8 cellular contexts compared by ENCODE assay signal in the genomic region with DNA sequence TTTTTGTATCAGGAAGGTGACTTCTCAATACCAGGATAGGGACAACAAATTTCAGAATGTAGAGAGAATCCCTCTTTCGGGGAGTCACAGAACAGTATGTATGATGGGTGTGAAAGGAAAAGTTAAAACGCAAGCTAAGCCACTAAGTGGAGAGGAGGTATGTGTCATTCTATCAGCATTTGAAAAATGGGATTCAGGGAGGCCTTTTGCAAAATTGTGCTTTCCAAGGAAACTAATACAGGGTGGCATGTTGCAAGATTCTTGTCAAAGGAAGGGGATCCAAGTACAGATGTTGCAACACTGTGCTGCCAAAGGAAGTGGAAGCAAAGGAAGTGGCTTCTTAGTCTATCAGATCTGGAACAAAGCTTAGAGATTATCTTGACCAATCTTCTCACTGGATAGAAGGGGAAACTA. TPM values are rescaled to one million over a fixed set of nuclear protein-coding genes. Genes with fewer than 3 reads are reported as not detected.
DNase-seq lines count a peak whose midpoint lies in the region; ATAC-seq and TF ChIP-seq lines count a peak whose summit lies in the region.

No MANE protein-coding gene starts in this region.

- peaks cover 0 to 13% of the 10 kb centered on the region in 2 experiments; a peak in 1 of 4 replicates for H3K79me1 ChIP-seq in IMR-90 (ENCODE audit: low read depth in 1 of 2, low read length in 2 of 2)

- CTCF ChIA-PET in activated CD8-positive, alpha-beta memory T cell treated with anti-CD3 and anti-CD28 coated beads, Interleukin-2, amount 10 ng/mL, durations not matched to agents 7 days and 5 days (lab: Charles Lee), result interaction anchor here (0.8 to 1.5 kb wide), 4 partner anchors 11 to 42 kb away, joined by 3 to 8 read pairs (median 5); no protein-coding TSS in a partner anchor
- CTCF ChIA-PET in IMR-90 (lab: Yijun Ruan, JAX), result interaction anchor here (1.6 kb wide), 1 partner anchor 42 kb away, joined by 6 read pairs; no protein-coding TSS in a partner anchor

- H3K4me3 Mint-ChIP-seq in activated CD8-positive, alpha-beta memory T cell treated with anti-CD3 and anti-CD28 coated beads, Interleukin-2, amount 10 ng/mL, durations not matched to agents 7 days and 5 days, result peak overlapping the region; percentile 53
- H3K4me3 Mint-ChIP-seq in activated naive CD8-positive, alpha-beta T cell treated with anti-CD3 and anti-CD28 coated beads, Interleukin-2, amount 10 ng/mL, durations not matched to agents 7 days and 5 days, result peak overlapping the region; percentile 72

- peaks cover 61% of the 10 kb centered on the region for H3K4me1 Mint-ChIP-seq in activated CD8-positive, alpha-beta memory T cell treated with anti-CD3 and anti-CD28 coated beads, Interleukin-2, amount 10 ng/mL, durations not matched to agents 7 days and 5 days
- H3K4me1 Mint-ChIP-seq in activated naive CD8-positive, alpha-beta T cell treated with anti-CD3 and anti-CD28 coated beads, Interleukin-2, amount 10 ng/mL, durations not matched to agents 7 days and 5 days, result peaks cover 57% of the 10 kb centered on the region

- no peak for TF ChIP-seq EP300 in ovary (IDR thresholded peaks at IDR 0.05)

- H3K56ac ChIP-seq in IMR-90 (ENCODE audit: extremely low read depth, insufficient read depth, low read length), result peak overlapping the region; percentile 80

- H4K5ac ChIP-seq in IMR-90 (ENCODE audit: low read depth, low read length), result peak overlapping the region; percentile 99

- H2AK9ac ChIP-seq in IMR-90 (replicated peaks; ENCODE audit: low read depth, low read length, poor library complexity), result peak overlapping the region; percentile 91

- H3K14ac ChIP-seq in IMR-90 (replicated peaks; ENCODE audit: low read depth, low read length), result peak overlapping the region; percentile 94

- peaks cover 15% of the 10 kb centered on the region for H3K36me3 Mint-ChIP-seq in activated CD8-positive, alpha-beta memory T cell treated with anti-CD3 and anti-CD28 coated beads, Interleukin-2, amount 10 ng/mL, durations not matched to agents 7 days and 5 days
- H3K36me3 Mint-ChIP-seq in activated naive CD8-positive, alpha-beta T cell treated with anti-CD3 and anti-CD28 coated beads, Interleukin-2, amount 10 ng/mL, durations not matched to agents 7 days and 5 days, result peaks cover 12% of the 10 kb centered on the region

- H3K9me3 ChIP-seq in IMR-90 (ENCODE audit: control insufficient read depth, insufficient read depth, low read length) (no peaks in the 10 kb centered on the region), ovary (no peaks in the 10 kb centered on the region)

- WGBS in IMR-90 (ENCODE audit: extremely low coverage in 2 of 2, insufficient read length in 1 of 2), 2 experiments, result no CpG with 5 or more reads among the region's 2 CpGs
- WGBS in ovary, 3 donors, result 34 to 41% (median 39%) methylated on average over 2 of the region's 2 CpGs

- peak overlapping the region; percentile 94 for H3K27ac ChIP-seq in IMR-90 (ENCODE audit: insufficient read depth, low read length)
- H3K27ac ChIP-seq in ovary, result peak overlapping the region in 1 of 2 donors; percentile 55

- peak overlapping the region; percentile 60 for H2AFZ ChIP-seq in IMR-90 (replicated peaks; ENCODE audit: low read length, poor library complexity)

- dilution Hi-C loops in IMR-90 (cut with HindIII; ENCODE audit: low sequenced_read_pairs, unreplicated experiment), result no loop called here

- TF ChIP-seq RAD21 in IMR-90 (IDR thresholded peaks at IDR 0.05; ENCODE audit: low read length), result no peak

- peak overlapping the region; percentile 97 for H3K23ac ChIP-seq in IMR-90 (ENCODE audit: low read depth, low read length)

- peak overlapping the region; percentile 90 for H4K91ac ChIP-seq in IMR-90 (ENCODE audit: insufficient read depth, low read depth, low read length)

- H3K9ac ChIP-seq in IMR-90 (ENCODE audit: low read depth, low read length), result peak overlapping the region; percentile 41

- peak overlapping the region; percentile 85; the same call in 2 of the 3 replicates for H2BK15ac ChIP-seq in IMR-90 (ENCODE audit: low read depth, low read length)

- in situ Hi-C loops in IMR-90 (cut with MboI; ENCODE audit: low sequenced_read_pairs), result no loop called here

- peak overlapping the region; percentile 97 for H2BK5ac ChIP-seq in IMR-90 (ENCODE audit: low read depth, low read length, poor library complexity, severe bottlenecking)

- H4K8ac ChIP-seq in IMR-90 (ENCODE audit: low read depth in 2 of 2, low read length in 2 of 2), result peak overlapping the region; percentile 62 to 92

- DNase-seq in activated CD8-positive, alpha-beta memory T cell treated with anti-CD3 and anti-CD28 coated beads, Interleukin-2, amount 10 ng/mL, durations not matched to agents 7 days and 5 days, result no peak
- no peak for DNase-seq in activated CD8-positive, alpha-beta memory T cell treated with anti-CD3 and anti-CD28 coated beads, Interleukin-2, amount 50 U/mL, for 48 hours
- DNase-seq in IMR-90 (peak; percentile 94), kidney glomerular epithelial cell (lab: John Stamatoyannopoulos, UW) (peak; percentile 80), superior temporal gyrus (ENCODE audit: extremely low spot score) (no peak), ovary (no peak)
- no peak for DNase-seq in activated naive CD8-positive, alpha-beta T cell treated with anti-CD3 and anti-CD28 coated beads, Interleukin-2, amount 10 ng/mL, durations not matched to agents 7 days and 5 days
- DNase-seq in stimulated activated CD4-positive, alpha-beta T cell treated with anti-CD3 and anti-CD28 coated beads, Interleukin-12 subunit alpha, Interleukin-12 subunit beta, amount 100 ng/mL, for 4 hours, result no peak

- peak overlapping the region; percentile 85 for H3K27ac Mint-ChIP-seq in activated CD8-positive, alpha-beta memory T cell treated with anti-CD3 and anti-CD28 coated beads, Interleukin-2, amount 10 ng/mL, durations not matched to agents 7 days and 5 days
- H3K27ac Mint-ChIP-seq in activated naive CD8-positive, alpha-beta T cell treated with anti-CD3 and anti-CD28 coated beads, Interleukin-2, amount 10 ng/mL, durations not matched to agents 7 days and 5 days, result peak overlapping the region; percentile 82

- H3K4me3 ChIP-seq in IMR-90 (ENCODE audit: insufficient read depth, low read depth, low read length) (peak overlapping the region; percentile 11; the same call in 1 of the 2 replicates), ovary (no peak overlapping the region)

- H2BK20ac ChIP-seq in IMR-90 (ENCODE audit: low read depth, low read length), result peak overlapping the region; percentile 93

- peak overlapping the region; percentile 92 for H3K18ac ChIP-seq in IMR-90 (ENCODE audit: low read depth, low read length)

- peak overlapping the region; percentile 87 for H3K4me2 ChIP-seq in IMR-90 (ENCODE audit: low read depth, low read length)

- peaks cover 30% of the 10 kb centered on the region for H3K27me3 Mint-ChIP-seq in activated CD8-positive, alpha-beta memory T cell treated with anti-CD3 and anti-CD28 coated beads, Interleukin-2, amount 10 ng/mL, durations not matched to agents 7 days and 5 days
- no peaks in the 10 kb centered on the region for H3K27me3 Mint-ChIP-seq in activated naive CD8-positive, alpha-beta T cell treated with anti-CD3 and anti-CD28 coated beads, Interleukin-2, amount 10 ng/mL, durations not matched to agents 7 days and 5 days

- peak; percentile 7 for ATAC-seq in activated CD8-positive, alpha-beta memory T cell treated with anti-CD3 and anti-CD28 coated beads, Interleukin-2, amount 10 ng/mL, durations not matched to agents 7 days and 5 days
- peak; percentile 61 for ATAC-seq in IMR-90 (ENCODE audit: low read depth)
- peak; percentile 38 for ATAC-seq in activated naive CD8-positive, alpha-beta T cell treated with anti-CD3 and anti-CD28 coated beads, Interleukin-2, amount 10 ng/mL, durations not matched to agents 7 days and 5 days (ENCODE audit: low read depth)

- H2AK5ac ChIP-seq in IMR-90 (ENCODE audit: low read depth, low read length), result peak overlapping the region; percentile 83

- no peak for TF ChIP-seq POLR2A in IMR-90 (IDR thresholded peaks at IDR 0.05; ENCODE audit: low read depth, low read length)
- no peak for TF ChIP-seq POLR2A in ovary (IDR thresholded peaks at IDR 0.05)

- H3K36me3 ChIP-seq in IMR-90 (ENCODE audit: control insufficient read depth, insufficient read depth, low read length) (no peaks in the 10 kb centered on the region), ovary (no peaks in the 10 kb centered on the region)

- no TSS peak for BruUV-seq in IMR-90 (replicated peaks; lab: Mats Ljungman, UMichigan)

- peaks cover 3% of the 10 kb centered on the region; the same call in 1 of the 2 replicates for H4K20me1 ChIP-seq in IMR-90 (ENCODE audit: insufficient read depth, low read length)

- H2BK120ac ChIP-seq in IMR-90 (ENCODE audit: low read depth, low read length), result peak overlapping the region; percentile 94

- H3K9me1 ChIP-seq in IMR-90 (ENCODE audit: insufficient read depth, low read length), result peaks cover 28% of the 10 kb centered on the region

- H3K4me1 ChIP-seq in IMR-90 (ENCODE audit: control insufficient read depth, insufficient read depth, low read length) (peaks cover 22% of the 10 kb centered on the region), ovary (ENCODE audit: insufficient read depth) (peaks cover 20% of the 10 kb centered on the region)

- TF ChIP-seq CTCF in IMR-90 (conservative IDR thresholded peaks at IDR 0.05; ENCODE audit: low read depth, low read length) (no peak), ovary (IDR thresholded peaks at IDR 0.05) (no peak)

- H3K27me3 ChIP-seq in IMR-90 (ENCODE audit: control insufficient read depth, insufficient read depth, low read length) (no peaks in the 10 kb centered on the region), ovary (no peaks in the 10 kb centered on the region)

- POLR2A ChIA-PET in IMR-90 (lab: Charles Lee; ENCODE audit: unreplicated experiment), result no interaction called here
- POLR2A ChIA-PET in activated naive CD8-positive, alpha-beta T cell treated with anti-CD3 and anti-CD28 coated beads, Interleukin-2, amount 10 ng/mL, durations not matched to agents 7 days and 5 days (lab: Charles Lee), result interaction anchor here (1.0 to 1.5 kb wide), 3 partner anchors 9 to 29 kb away, joined by 3 to 9 read pairs (median 3); partner anchors contain the start of gene TNIP1

- H3K4ac ChIP-seq in IMR-90 (ENCODE audit: low read depth, low read length), result peak overlapping the region; percentile 96

- no peaks in the 10 kb centered on the region for H3K9me3 Mint-ChIP-seq in activated CD8-positive, alpha-beta memory T cell treated with anti-CD3 and anti-CD28 coated beads, Interleukin-2, amount 10 ng/mL, durations not matched to agents 7 days and 5 days (ENCODE audit: low read depth)
- H3K9me3 Mint-ChIP-seq in activated naive CD8-positive, alpha-beta T cell treated with anti-CD3 and anti-CD28 coated beads, Interleukin-2, amount 10 ng/mL, durations not matched to agents 7 days and 5 days, result no peaks in the 10 kb centered on the region

- intact Hi-C loops in IMR-90 (cut with micrococcal nuclease), result no loop called here
- intact Hi-C loops in ovary (cut with DNase I), result loop anchor here in 1 of 4 donors (2.0 kb wide), 1 partner anchor 27 kb away; no protein-coding TSS in a partner anchor

RNA-seq across cellular contexts. Expression of gene TNIP1, which starts 12.6 kb away (rescaled TPM):
- total RNA-seq in activated CD8-positive, alpha-beta memory T cell treated with anti-CD3 and anti-CD28 coated beads, Interleukin-2, amount 10 ng/mL, durations not matched to agents 7 days and 5 days, result 100 to 1,000 TPM; 136 to 201 TPM
- total RNA-seq in IMR-90 (2012; rRNA removed), result 88.0 and 92.8 TPM in 2 replicates
- 63.8 and 67.1 TPM in 2 replicates for polyA plus RNA-seq in IMR-90 (2012; rRNA removed)
- polyA plus RNA-seq in IMR-90 (2012; cell fraction: cytosol; rRNA removed), result 62.2 and 66.5 TPM in 2 replicates
- polyA plus RNA-seq in IMR-90 (2012; cell fraction: nucleus; rRNA removed; ENCODE audit: low replicate concordance), result 59.0 and 59.6 TPM in 2 replicates
- 100 to 1,000 TPM; 172 to 176 TPM for total RNA-seq in activated naive CD8-positive, alpha-beta T cell treated with anti-CD3 and anti-CD28 coated beads, Interleukin-2, amount 10 ng/mL, durations not matched to agents 7 days and 5 days
- 10 to 100 TPM; 39.4 to 89.7 (median 69.9) TPM for total RNA-seq in ovary
- polyA plus RNA-seq in ovary, result 10 to 100 TPM; 51.0 to 57.6 TPM

Comparison
In these comparisons a context has a peak if more than half of its experiments do, and no peak if none do; other contexts are left out.
1. ATAC-seq: peak in every context shown above with its lines; median percentile 61 in IMR-90; 38 in activated naive CD8-positive, alpha-beta T cell treated with anti-CD3 and anti-CD28 coated beads, Interleukin-2, amount 10 ng/mL, durations not matched to agents 7 days and 5 days; 7 in activated CD8-positive, alpha-beta memory T cell treated with anti-CD3 and anti-CD28 coated beads, Interleukin-2, amount 10 ng/mL, durations not matched to agents 7 days and 5 days.
2. DNase-seq: peak in IMR-90 (single experiment) and kidney glomerular epithelial cell (single experiment); none in activated CD8-positive, alpha-beta memory T cell treated with anti-CD3 and anti-CD28 coated beads, Interleukin-2, amount 10 ng/mL, durations not matched to agents 7 days and 5 days (single experiment), activated CD8-positive, alpha-beta memory T cell treated with anti-CD3 and anti-CD28 coated beads, Interleukin-2, amount 50 U/mL, for 48 hours (single experiment), activated naive CD8-positive, alpha-beta T cell treated with anti-CD3 and anti-CD28 coated beads, Interleukin-2, amount 10 ng/mL, durations not matched to agents 7 days and 5 days (single experiment), superior temporal gyrus (single experiment), ovary (0 of 5) and stimulated activated CD4-positive, alpha-beta T cell treated with anti-CD3 and anti-CD28 coated beads, Interleukin-12 subunit alpha, Interleukin-12 subunit beta, amount 100 ng/mL, for 4 hours (single experiment).